17 cellular contexts compared by ENCODE assay signal in the genomic region with DNA sequence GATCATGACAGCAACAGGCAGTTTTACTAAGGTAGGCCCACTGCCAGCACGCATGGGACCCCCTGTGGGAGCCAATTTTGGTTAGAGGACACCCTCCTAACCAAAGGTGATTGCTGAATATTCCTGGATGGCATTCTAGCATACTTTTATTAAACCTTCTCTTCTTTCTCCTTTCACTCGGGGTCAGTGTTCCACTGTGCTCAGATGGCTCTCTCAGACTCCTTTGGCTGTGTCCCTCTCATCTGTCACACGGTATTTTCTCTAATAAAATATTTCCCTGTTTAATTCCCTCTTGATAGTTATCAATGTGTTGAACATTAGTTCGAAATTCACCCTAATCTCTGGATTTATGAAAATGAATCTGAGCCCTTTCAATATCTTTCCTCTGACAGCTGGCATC.
A peak's percentile ranks its signal among the peaks of the same experiment; 100 is the strongest.
DNase-seq lines count a peak whose midpoint lies in the region; ATAC-seq and TF ChIP-seq lines count a peak whose summit lies in the region.
"Had no signal": no experiment of that assay in that cellular context is flagged by ENCODE, and none has a peak within 500 bp of the region (broad histone marks: within the 10 kb centered on the region; RNA-seq: fewer than 3 reads in every experiment).

No MANE protein-coding gene starts in this region.

- H3K23ac ChIP-seq in neuronal stem cell (ENCODE audit: low read depth, low read length, poor library complexity), result no peak overlapping the region

- no peaks in the 10 kb centered on the region for H3K79me1 ChIP-seq in neuronal stem cell (ENCODE audit: low read depth, low read length)

- H2BK15ac ChIP-seq in neuronal stem cell (ENCODE audit: low read length), result no peak overlapping the region

- H4K20me1 ChIP-seq in OCI-LY3 (ENCODE audit: insufficient read depth, low read length), result no peaks in the 10 kb centered on the region
- no peaks in the 10 kb centered on the region for H4K20me1 ChIP-seq in hepatocyte (ENCODE audit: insufficient read depth, poor library complexity, severe bottlenecking)

- ATAC-seq in GM18867 (IDR thresholded peaks at IDR 0.05; ENCODE audit: unreplicated experiment) (no peak), HG03439 (IDR thresholded peaks at IDR 0.05; ENCODE audit: unreplicated experiment) (no peak)
- ATAC-seq: Panc1 had no signal

- no peak overlapping the region for H3K14ac ChIP-seq in neuronal stem cell (ENCODE audit: low read length)

- WGBS in hepatocyte (ENCODE audit: low lambda C conversion rate, missing lambda C conversion rate), result 73% methylated on average over 4 of the region's 4 CpGs
- no CpG with 5 or more reads among the region's 4 CpGs for WGBS in neuronal stem cell (ENCODE audit: extremely low coverage in 2 of 2, insufficient read length in 2 of 2, insufficient replicate concordance in 1 of 2), 2 donors

- H3K27ac ChIP-seq in 22Rv1 (peak overlapping the region; percentile 56; the same call in 1 of the 2 replicates), OCI-LY3 (ENCODE audit: low read length) (no peak overlapping the region), hepatocyte (no peak overlapping the region), neuronal stem cell (replicated peaks; ENCODE audit: low read length) (no peak overlapping the region)

- H2BK5ac ChIP-seq in neuronal stem cell (ENCODE audit: low read length), result no peak overlapping the region

- H3K36me3 ChIP-seq in OCI-LY3 (replicated peaks; ENCODE audit: low read depth, low read length) (no peaks in the 10 kb centered on the region), hepatocyte (replicated peaks; ENCODE audit: insufficient read depth, low read depth) (no peaks in the 10 kb centered on the region), neuronal stem cell (replicated peaks in 1 of 2; ENCODE audit: control insufficient read depth in 2 of 2, insufficient read depth in 2 of 2, low read length in 2 of 2) (no peaks in the 10 kb centered on the region)

- H3K9me2 ChIP-seq in hepatocyte (replicated peaks; ENCODE audit: insufficient read depth), result no peaks in the 10 kb centered on the region
- H3K9me2 ChIP-seq: SK-N-SH had no signal

- no peak overlapping the region for H2AFZ ChIP-seq in OCI-LY3 (ENCODE audit: low read depth, low read length)
- H2AFZ ChIP-seq in hepatocyte, result peak overlapping the region; percentile 42
- H2AFZ ChIP-seq in neuronal stem cell (ENCODE audit: low read length), result peak overlapping the region; percentile 82

- H3K4me2 ChIP-seq in OCI-LY3 (ENCODE audit: low read length), result peak overlapping the region; percentile 40
- H3K4me2 ChIP-seq in hepatocyte, result peak overlapping the region; percentile 68
- no peak overlapping the region for H3K4me2 ChIP-seq in neuronal stem cell (ENCODE audit: insufficient read depth, low read length, poor library complexity, severe bottlenecking)
- H3K4me2 ChIP-seq: SK-N-SH had no signal

- no peak overlapping the region for H2AK5ac ChIP-seq in neuronal stem cell (ENCODE audit: low read depth, low read length)

- H3K9me3 ChIP-seq in OCI-LY3 (ENCODE audit: insufficient read depth, low read length) (no peaks in the 10 kb centered on the region), hepatocyte (ENCODE audit: low read depth) (no peaks in the 10 kb centered on the region), neuronal stem cell (replicated peaks in 1 of 2; ENCODE audit: control insufficient read depth in 2 of 2, insufficient read depth in 1 of 2, low read depth in 1 of 2, low read length in 2 of 2) (no peaks in the 10 kb centered on the region)
- H3K9me3 ChIP-seq: SK-N-SH had no signal

- H2BK120ac ChIP-seq in neuronal stem cell (ENCODE audit: low read depth, low read length), result no peak overlapping the region

- DNase-seq in hepatocyte (ENCODE audit: low spot score), result no peak
- DNase-seq in neuronal stem cell (ENCODE audit: low spot score), result no peak
- no peak for DNase-seq in kidney tubule cell (ENCODE audit: low spot score)
- DNase-seq in NCI-H2107 (lab: John Stamatoyannopoulos, UW), result no peak
- DNase-seq: GOT3, MM.1S, NCI-H1048, NCI-H1417 treated with DMSO at 0.1 percent for 48 hours, NCI-H187, NCI-H510A, SIG-M5, SK-N-SH had no signal

- TF ChIP-seq CTCF in 22Rv1 (IDR thresholded peaks at IDR 0.05), result no peak
- no peak for TF ChIP-seq CTCF in OCI-LY3 (IDR thresholded peaks at IDR 0.05; ENCODE audit: low read depth, low read length)
- no peak for TF ChIP-seq CTCF in hepatocyte (IDR thresholded peaks at IDR 0.05; ENCODE audit: poor library complexity)

- H3K4me1 ChIP-seq in OCI-LY3 (ENCODE audit: low read length), result peaks cover 15% of the 10 kb centered on the region
- H3K4me1 ChIP-seq in hepatocyte (ENCODE audit: insufficient read depth), result peaks cover 5% of the 10 kb centered on the region
- peaks cover 4 to 13% of the 10 kb centered on the region in 2 donors for H3K4me1 ChIP-seq in neuronal stem cell (ENCODE audit: control insufficient read depth in 2 of 2, insufficient read depth in 1 of 2, low read depth in 1 of 2, low read length in 2 of 2)

- H3K79me2 ChIP-seq in OCI-LY3 (ENCODE audit: low read length), result no peaks in the 10 kb centered on the region
- no peaks in the 10 kb centered on the region for H3K79me2 ChIP-seq in hepatocyte

- H3K27me3 ChIP-seq in OCI-LY3 (ENCODE audit: low read depth, low read length) (no peaks in the 10 kb centered on the region), hepatocyte (no peaks in the 10 kb centered on the region), neuronal stem cell (ENCODE audit: control insufficient read depth in 3 of 3, insufficient read depth in 3 of 3, low read depth in 1 of 3, low read length in 3 of 3) (no peaks in the 10 kb centered on the region)

- H3K4ac ChIP-seq in neuronal stem cell (ENCODE audit: low read length), result no peak overlapping the region

- H3K4me3 ChIP-seq in OCI-LY3 (ENCODE audit: low read length) (0 out of 2 replicates have a peak overlapping the region, but pooled peaks have one; percentile 20), hepatocyte (no peak overlapping the region), neuronal stem cell (ENCODE audit: low read length in 2 of 2) (no peak overlapping the region)

- no peak overlapping the region for H4K8ac ChIP-seq in neuronal stem cell (ENCODE audit: low read depth, low read length)

- no peak overlapping the region for H4K91ac ChIP-seq in neuronal stem cell (ENCODE audit: low read depth, low read length, poor library complexity)

- no peak overlapping the region for H3K9ac ChIP-seq in OCI-LY3 (ENCODE audit: low read length)
- no peak overlapping the region for H3K9ac ChIP-seq in neuronal stem cell (ENCODE audit: low read depth, low read length, poor library complexity)
- H3K9ac ChIP-seq: SK-N-SH had no signal

- no peak overlapping the region for H2BK12ac ChIP-seq in neuronal stem cell (ENCODE audit: low read length)

- H3K18ac ChIP-seq in neuronal stem cell (ENCODE audit: low read length), result no peak overlapping the region
